In the genomic region with DNA sequence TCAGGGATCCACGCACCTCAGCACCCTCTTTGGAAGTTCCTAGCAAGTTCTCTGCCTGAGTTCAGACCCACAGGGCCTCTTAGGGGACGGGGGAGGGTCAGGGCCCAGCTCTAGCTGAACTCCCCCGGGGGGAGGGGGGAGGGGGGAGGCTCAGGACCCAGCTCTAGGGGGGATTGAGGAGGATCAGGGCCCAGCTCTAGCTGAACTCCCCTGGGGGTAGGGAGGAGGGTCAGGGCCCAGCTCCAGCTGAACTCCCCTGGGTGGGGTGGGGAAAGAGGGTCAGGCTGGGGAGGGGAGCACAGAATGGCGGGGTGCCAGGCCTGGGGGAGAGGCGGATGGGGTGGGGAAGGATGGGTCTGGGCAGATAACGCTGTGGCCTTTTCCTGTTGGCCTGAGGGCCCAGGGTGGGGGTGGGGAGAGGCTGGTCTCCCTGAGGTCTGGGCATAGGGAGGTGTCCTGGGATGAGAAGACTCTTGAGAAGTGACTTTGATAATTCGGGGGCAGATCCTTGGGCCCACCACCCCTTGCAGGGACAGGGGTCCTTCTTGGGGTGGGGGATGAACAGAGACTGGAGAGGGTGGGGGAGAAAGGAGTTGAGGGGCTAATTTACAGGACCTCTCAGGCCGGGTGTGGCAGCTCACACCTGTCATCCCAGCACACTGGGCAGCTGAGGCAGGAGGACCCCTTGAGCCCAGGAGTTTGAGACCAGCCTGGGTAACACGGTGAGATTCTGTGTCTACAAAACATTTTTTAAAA, we compare ENCODE assay signal across 1 cellular context.
TF ChIP-seq lines count a peak whose summit lies in the region.

No MANE protein-coding gene starts in this region.

TF ChIP-seq in K562, 482 proteins besides CTCF, POLR2A, EP300 and RAD21 (continued from another document and continues in another):
- TF ChIP-seq RBM34 (IDR thresholded peaks at IDR 0.05; ENCODE audit: borderline replicate concordance, insufficient read depth, low read length): no peak
- no peak for TF ChIP-seq ZC3H8 (IDR thresholded peaks at IDR 0.05)
- TF ChIP-seq LARP7 (IDR thresholded peaks at IDR 0.05): no peak
- peak; percentile 97 for TF ChIP-seq VEZF1 (CRISPR knock-in tag; IDR thresholded peaks at IDR 0.05)
- TF ChIP-seq, protein P1, sequence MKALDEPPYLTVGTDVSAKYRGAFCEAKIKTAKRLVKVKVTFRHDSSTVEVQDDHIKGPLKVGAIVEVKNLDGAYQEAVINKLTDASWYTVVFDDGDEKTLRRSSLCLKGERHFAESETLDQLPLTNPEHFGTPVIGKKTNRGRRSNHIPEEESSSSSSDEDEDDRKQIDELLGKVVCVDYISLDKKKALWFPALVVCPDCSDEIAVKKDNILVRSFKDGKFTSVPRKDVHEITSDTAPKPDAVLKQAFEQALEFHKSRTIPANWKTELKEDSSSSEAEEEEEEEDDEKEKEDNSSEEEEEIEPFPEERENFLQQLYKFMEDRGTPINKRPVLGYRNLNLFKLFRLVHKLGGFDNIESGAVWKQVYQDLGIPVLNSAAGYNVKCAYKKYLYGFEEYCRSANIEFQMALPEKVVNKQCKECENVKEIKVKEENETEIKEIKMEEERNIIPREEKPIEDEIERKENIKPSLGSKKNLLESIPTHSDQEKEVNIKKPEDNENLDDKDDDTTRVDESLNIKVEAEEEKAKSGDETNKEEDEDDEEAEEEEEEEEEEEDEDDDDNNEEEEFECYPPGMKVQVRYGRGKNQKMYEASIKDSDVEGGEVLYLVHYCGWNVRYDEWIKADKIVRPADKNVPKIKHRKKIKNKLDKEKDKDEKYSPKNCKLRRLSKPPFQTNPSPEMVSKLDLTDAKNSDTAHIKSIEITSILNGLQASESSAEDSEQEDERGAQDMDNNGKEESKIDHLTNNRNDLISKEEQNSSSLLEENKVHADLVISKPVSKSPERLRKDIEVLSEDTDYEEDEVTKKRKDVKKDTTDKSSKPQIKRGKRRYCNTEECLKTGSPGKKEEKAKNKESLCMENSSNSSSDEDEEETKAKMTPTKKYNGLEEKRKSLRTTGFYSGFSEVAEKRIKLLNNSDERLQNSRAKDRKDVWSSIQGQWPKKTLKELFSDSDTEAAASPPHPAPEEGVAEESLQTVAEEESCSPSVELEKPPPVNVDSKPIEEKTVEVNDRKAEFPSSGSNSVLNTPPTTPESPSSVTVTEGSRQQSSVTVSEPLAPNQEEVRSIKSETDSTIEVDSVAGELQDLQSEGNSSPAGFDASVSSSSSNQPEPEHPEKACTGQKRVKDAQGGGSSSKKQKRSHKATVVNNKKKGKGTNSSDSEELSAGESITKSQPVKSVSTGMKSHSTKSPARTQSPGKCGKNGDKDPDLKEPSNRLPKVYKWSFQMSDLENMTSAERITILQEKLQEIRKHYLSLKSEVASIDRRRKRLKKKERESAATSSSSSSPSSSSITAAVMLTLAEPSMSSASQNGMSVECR (CRISPR knock-in tag; IDR thresholded peaks at IDR 0.05): no peak
- peak in 1 of 2 experiments; percentile 80; a peak in 2 of 4 replicates for TF ChIP-seq RCOR1 (IDR thresholded peaks at IDR 0.05; ENCODE audit: borderline replicate concordance in 1 of 2, low read depth in 2 of 2, low read length in 2 of 2)
- no peak for TF ChIP-seq ZNF778 (CRISPR knock-in tag; IDR thresholded peaks at IDR 0.05)
- TF ChIP-seq ZNF133 (CRISPR knock-in tag; IDR thresholded peaks at IDR 0.05): no peak
- TF ChIP-seq, protein P2, sequence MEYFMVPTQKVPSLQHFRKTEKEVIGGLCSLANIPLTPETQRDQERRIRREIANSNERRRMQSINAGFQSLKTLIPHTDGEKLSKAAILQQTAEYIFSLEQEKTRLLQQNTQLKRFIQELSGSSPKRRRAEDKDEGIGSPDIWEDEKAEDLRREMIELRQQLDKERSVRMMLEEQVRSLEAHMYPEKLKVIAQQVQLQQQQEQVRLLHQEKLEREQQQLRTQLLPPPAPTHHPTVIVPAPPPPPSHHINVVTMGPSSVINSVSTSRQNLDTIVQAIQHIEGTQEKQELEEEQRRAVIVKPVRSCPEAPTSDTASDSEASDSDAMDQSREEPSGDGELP (CRISPR knock-in tag; IDR thresholded peaks at IDR 0.05; ENCODE audit: borderline replicate concordance): peak; percentile 66; the same call in 1 of the 2 replicates
- TF ChIP-seq, protein P3, sequence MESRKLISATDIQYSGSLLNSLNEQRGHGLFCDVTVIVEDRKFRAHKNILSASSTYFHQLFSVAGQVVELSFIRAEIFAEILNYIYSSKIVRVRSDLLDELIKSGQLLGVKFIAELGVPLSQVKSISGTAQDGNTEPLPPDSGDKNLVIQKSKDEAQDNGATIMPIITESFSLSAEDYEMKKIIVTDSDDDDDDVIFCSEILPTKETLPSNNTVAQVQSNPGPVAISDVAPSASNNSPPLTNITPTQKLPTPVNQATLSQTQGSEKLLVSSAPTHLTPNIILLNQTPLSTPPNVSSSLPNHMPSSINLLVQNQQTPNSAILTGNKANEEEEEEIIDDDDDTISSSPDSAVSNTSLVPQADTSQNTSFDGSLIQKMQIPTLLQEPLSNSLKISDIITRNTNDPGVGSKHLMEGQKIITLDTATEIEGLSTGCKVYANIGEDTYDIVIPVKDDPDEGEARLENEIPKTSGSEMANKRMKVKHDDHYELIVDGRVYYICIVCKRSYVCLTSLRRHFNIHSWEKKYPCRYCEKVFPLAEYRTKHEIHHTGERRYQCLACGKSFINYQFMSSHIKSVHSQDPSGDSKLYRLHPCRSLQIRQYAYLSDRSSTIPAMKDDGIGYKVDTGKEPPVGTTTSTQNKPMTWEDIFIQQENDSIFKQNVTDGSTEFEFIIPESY (CRISPR knock-in tag; IDR thresholded peaks at IDR 0.05): no peak
- TF ChIP-seq MAZ (CRISPR knock-in tag; conservative IDR thresholded peaks at IDR 0.05 in 1 of 2, IDR thresholded peaks at IDR 0.05 in 1 of 2): peak in 1 of 2 experiments; percentile 74; a peak in 2 of 4 replicates
- no peak for TF ChIP-seq NFYB (IDR thresholded peaks at IDR 0.05; ENCODE audit: extremely low read depth, insufficient read length)
- TF ChIP-seq, protein P4, sequence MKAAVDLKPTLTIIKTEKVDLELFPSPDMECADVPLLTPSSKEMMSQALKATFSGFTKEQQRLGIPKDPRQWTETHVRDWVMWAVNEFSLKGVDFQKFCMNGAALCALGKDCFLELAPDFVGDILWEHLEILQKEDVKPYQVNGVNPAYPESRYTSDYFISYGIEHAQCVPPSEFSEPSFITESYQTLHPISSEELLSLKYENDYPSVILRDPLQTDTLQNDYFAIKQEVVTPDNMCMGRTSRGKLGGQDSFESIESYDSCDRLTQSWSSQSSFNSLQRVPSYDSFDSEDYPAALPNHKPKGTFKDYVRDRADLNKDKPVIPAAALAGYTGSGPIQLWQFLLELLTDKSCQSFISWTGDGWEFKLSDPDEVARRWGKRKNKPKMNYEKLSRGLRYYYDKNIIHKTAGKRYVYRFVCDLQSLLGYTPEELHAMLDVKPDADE (conservative IDR thresholded peaks at IDR 0.05; ENCODE audit: control insufficient read depth, low read depth, low read length): peak; percentile 87
- no peak for TF ChIP-seq SAFB2 (IDR thresholded peaks at IDR 0.05; ENCODE audit: borderline replicate concordance, low read depth, low read length, severe bottlenecking)
- TF ChIP-seq ZNF764 (CRISPR knock-in tag; IDR thresholded peaks at IDR 0.05; ENCODE audit: low read depth): no peak
- no peak for TF ChIP-seq RBM39 (optimal IDR thresholded peaks at IDR 0.05; ENCODE audit: low read depth, low read length)
- TF ChIP-seq ARHGAP35 (IDR thresholded peaks at IDR 0.05; ENCODE audit: partially characterized antibody): no peak
- TF ChIP-seq MED1 (CRISPR knock-in tag; IDR thresholded peaks at IDR 0.05; ENCODE audit: borderline replicate concordance): no peak
- no peak for TF ChIP-seq GTF2E2 (tag; IDR thresholded peaks at IDR 0.05)
- TF ChIP-seq KHSRP (IDR thresholded peaks at IDR 0.05): no peak
- TF ChIP-seq CHD1 (IDR thresholded peaks at IDR 0.05; ENCODE audit: low read length): no peak
- peak; percentile 99 for TF ChIP-seq ZBTB7A (IDR thresholded peaks at IDR 0.05; ENCODE audit: borderline replicate concordance, control insufficient read depth, low read depth, low read length)
- no peak for TF ChIP-seq ZSCAN29 (IDR thresholded peaks at IDR 0.05)
- peak; percentile 40; the same call in 1 of the 2 replicates for TF ChIP-seq JUND (IDR thresholded peaks at IDR 0.05; ENCODE audit: borderline replicate concordance, low read depth, low read length)
- TF ChIP-seq JUND (tag; IDR thresholded peaks at IDR 0.05; ENCODE audit: borderline replicate concordance, low read depth, low read length): no peak; the same call in 2 of the 3 replicates
- TF ChIP-seq ATF7 (IDR thresholded peaks at IDR 0.05): no peak
- TF ChIP-seq PURB (CRISPR knock-in tag; IDR thresholded peaks at IDR 0.05; ENCODE audit: low read depth): no peak
- TF ChIP-seq, protein P5, sequence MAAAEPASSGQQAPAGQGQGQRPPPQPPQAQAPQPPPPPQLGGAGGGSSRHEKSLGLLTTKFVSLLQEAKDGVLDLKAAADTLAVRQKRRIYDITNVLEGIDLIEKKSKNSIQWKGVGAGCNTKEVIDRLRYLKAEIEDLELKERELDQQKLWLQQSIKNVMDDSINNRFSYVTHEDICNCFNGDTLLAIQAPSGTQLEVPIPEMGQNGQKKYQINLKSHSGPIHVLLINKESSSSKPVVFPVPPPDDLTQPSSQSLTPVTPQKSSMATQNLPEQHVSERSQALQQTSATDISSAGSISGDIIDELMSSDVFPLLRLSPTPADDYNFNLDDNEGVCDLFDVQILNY (CRISPR knock-in tag; IDR thresholded peaks at IDR 0.05): no peak
- TF ChIP-seq SMC3 (conservative IDR thresholded peaks at IDR 0.05; ENCODE audit: insufficient read depth, low read depth, low read length): no peak
- peak; percentile 24 for TF ChIP-seq CCNT2 (IDR thresholded peaks at IDR 0.05; ENCODE audit: borderline replicate concordance, extremely low read depth, insufficient read length, low read depth, low read length)
- no peak for TF ChIP-seq ATF4 (CRISPR knock-in tag; IDR thresholded peaks at IDR 0.05)
- TF ChIP-seq NUFIP1 (IDR thresholded peaks at IDR 0.05; ENCODE audit: partially characterized antibody): no peak
- no peak for TF ChIP-seq ZNF609 (CRISPR knock-in tag; IDR thresholded peaks at IDR 0.05; ENCODE audit: borderline replicate concordance)
- TF ChIP-seq CSDE1 (IDR thresholded peaks at IDR 0.05): no peak
